ENCODE assay signal across 16 cellular contexts in genomic region chr2:74947703-74948102, GRCh38. TPM values are rescaled to one million over a fixed set of nuclear protein-coding genes. Genes with fewer than 3 reads are reported as not detected.
A peak's percentile ranks its signal among the peaks of the same experiment; 100 is the strongest.
DNase-seq lines count a peak whose midpoint lies in the region; ATAC-seq, FAIRE-seq and TF ChIP-seq lines count a peak whose summit lies in the region.
"Had no signal": no experiment of that assay in that cellular context is flagged by ENCODE, and none has a peak within 500 bp of the region (broad histone marks: within the 10 kb centered on the region; RNA-seq: fewer than 3 reads in every experiment).

No MANE protein-coding gene starts in this region.

- ATAC-seq in GM21515 (IDR thresholded peaks at IDR 0.05; ENCODE audit: unreplicated experiment), result no peak

- no peak overlapping the region for H2BK15ac ChIP-seq in H9 (ENCODE audit: low read depth, low read length)

- H3K4me1 ChIP-seq in Caco-2 (peaks cover 55% of the 10 kb centered on the region), H9 (ENCODE audit: insufficient read depth, low read length) (0 out of 2 replicates have a peak, but pooled peaks cover 2% of the 10 kb centered on the region), iPS-20b (ENCODE audit: insufficient read depth, low read length) (0 out of 2 replicates have a peak, but pooled peaks cover 3% of the 10 kb centered on the region), hepatocyte (ENCODE audit: insufficient read depth) (no peaks in the 10 kb centered on the region)

- no peaks in the 10 kb centered on the region for H3K27me3 Mint-ChIP-seq in Caco-2 (ENCODE audit: insufficient read depth, unreplicated experiment)
- peaks cover 4% of the 10 kb centered on the region for H3K27me3 Mint-ChIP-seq in H9 (ENCODE audit: low read depth)

- H3K9ac ChIP-seq in H9 (ENCODE audit: extremely low read depth, insufficient read length, low read length) (no peak overlapping the region), iPS-20b (ENCODE audit: low read depth, low read length) (no peak overlapping the region)
- H3K9ac ChIP-seq: BLaER1 treated with 17β-estradiol and CSF1 and Interleukin-3, amounts not matched to agents 10 nM and 100 nM had no signal

- CTCF ChIA-PET in Caco-2 (lab: Charles Lee), result no interaction called here

- H3K4me3 ChIP-seq in Caco-2 (ENCODE audit: low read depth, low read length), result no peak overlapping the region
- no peak overlapping the region for H3K4me3 ChIP-seq in WERI-Rb-1 (ENCODE audit: low read depth, low read length)
- no peak overlapping the region for H3K4me3 ChIP-seq in iPS-20b (ENCODE audit: low read length)
- H3K4me3 ChIP-seq in hepatocyte, result no peak overlapping the region
- H3K4me3 ChIP-seq: BLaER1 treated with 17β-estradiol and CSF1 and Interleukin-3, amounts not matched to agents 10 nM and 100 nM; PC-9 had no signal

- no peaks in the 10 kb centered on the region; the same call in 1 of the 2 replicates for H3K36me3 ChIP-seq in Caco-2 (ENCODE audit: control insufficient read depth, insufficient read depth, low read length)
- no peaks in the 10 kb centered on the region for H3K36me3 ChIP-seq in WERI-Rb-1
- H3K36me3 ChIP-seq in iPS-20b (ENCODE audit: insufficient read depth, low read depth, low read length), result no peaks in the 10 kb centered on the region
- no peaks in the 10 kb centered on the region for H3K36me3 ChIP-seq in hepatocyte (replicated peaks; ENCODE audit: insufficient read depth, low read depth)

- H2AK5ac ChIP-seq in H9 (ENCODE audit: insufficient read length, low read length), result no peak overlapping the region

- H3K4me2 ChIP-seq in H9 (ENCODE audit: insufficient read depth, insufficient read length, low read length), result no peak overlapping the region
- no peak overlapping the region for H3K4me2 ChIP-seq in hepatocyte
- H3K4me2 ChIP-seq: BLaER1 treated with 17β-estradiol and CSF1 and Interleukin-3, amounts not matched to agents 10 nM and 100 nM; PC-9 had no signal

- H3K27ac Mint-ChIP-seq in Caco-2 (ENCODE audit: unreplicated experiment) (no peak overlapping the region), H9 (no peak overlapping the region)

- H4K20me1 ChIP-seq in H9 (ENCODE audit: control insufficient read depth, insufficient read depth, insufficient read length), result no peaks in the 10 kb centered on the region
- H4K20me1 ChIP-seq in hepatocyte (ENCODE audit: insufficient read depth, poor library complexity, severe bottlenecking), result no peaks in the 10 kb centered on the region
- H4K20me1 ChIP-seq: BLaER1 treated with 17β-estradiol and CSF1 and Interleukin-3, amounts not matched to agents 10 nM and 100 nM had no signal

- no peak overlapping the region for H3K23ac ChIP-seq in H9 (ENCODE audit: insufficient read length, low read depth, low read length)

- H3K56ac ChIP-seq in H9 (ENCODE audit: insufficient read length, low read depth, low read length), result no peak overlapping the region

- no peak overlapping the region for H3T11ph ChIP-seq in H9 (ENCODE audit: low read length)

- POLR2A ChIA-PET in Caco-2 (lab: Charles Lee), result no interaction called here

- no peak overlapping the region for H2AFZ ChIP-seq in H9 (ENCODE audit: low read length)
- no peak overlapping the region for H2AFZ ChIP-seq in hepatocyte
- H2AFZ ChIP-seq: PC-9 had no signal

- H3K23me2 ChIP-seq in H9 (ENCODE audit: insufficient read length, low read depth, low read length, poor library complexity, severe bottlenecking), result no peaks in the 10 kb centered on the region

- H3K27ac ChIP-seq in H9 (ENCODE audit: insufficient read length, low read depth, low read length), result no peak overlapping the region
- H3K27ac ChIP-seq in WERI-Rb-1, result no peak overlapping the region
- peak overlapping the region; percentile 12 for H3K27ac ChIP-seq in iPS-20b (ENCODE audit: low read length)
- no peak overlapping the region for H3K27ac ChIP-seq in hepatocyte
- H3K27ac ChIP-seq: BLaER1 treated with 17β-estradiol and CSF1 and Interleukin-3, amounts not matched to agents 10 nM and 100 nM; HL-60; PC-9 had no signal

- no peak for TF ChIP-seq CTCF in Caco-2 (IDR thresholded peaks at IDR 0.05; ENCODE audit: insufficient read depth in 1 of 2, low read depth in 1 of 2, low read length in 1 of 2, severe bottlenecking in 1 of 2, unreplicated experiment in 1 of 2)
- no peak for TF ChIP-seq CTCF in H9 (conservative IDR thresholded peaks at IDR 0.05)
- TF ChIP-seq CTCF in WERI-Rb-1 (IDR thresholded peaks at IDR 0.05; ENCODE audit: low read depth, low read length), result no peak
- no peak for TF ChIP-seq CTCF in hepatocyte (IDR thresholded peaks at IDR 0.05; ENCODE audit: poor library complexity)

- H3K4me3 Mint-ChIP-seq in Caco-2 (ENCODE audit: unreplicated experiment) (no peak overlapping the region), H9 (no peak overlapping the region)

- peak overlapping the region; percentile 13; the same call in 1 of the 2 replicates for H3K14ac ChIP-seq in H9 (ENCODE audit: insufficient read depth, low read length)

- H3K79me2 ChIP-seq in H9 (ENCODE audit: insufficient read depth, low read length) (no peaks in the 10 kb centered on the region), hepatocyte (peaks cover 5% of the 10 kb centered on the region)

- no peak overlapping the region for H3K18ac ChIP-seq in H9 (ENCODE audit: insufficient read length, low read depth, low read length)

- no peak overlapping the region for H2BK5ac ChIP-seq in H9 (ENCODE audit: insufficient read length, low read length)

- no peak overlapping the region for H4K91ac ChIP-seq in H9 (ENCODE audit: insufficient read length, low read depth, low read length)

- no peaks in the 10 kb centered on the region for H3K36me3 Mint-ChIP-seq in Caco-2 (ENCODE audit: insufficient read depth, unreplicated experiment)
- H3K36me3 Mint-ChIP-seq in H9 (ENCODE audit: insufficient read depth in 1 of 3, low read depth in 3 of 3), result peaks cover 14 to 41% (median 17%) of the 10 kb centered on the region in 3 experiments

- no peaks in the 10 kb centered on the region for H3K27me3 ChIP-seq in Caco-2 (replicated peaks; ENCODE audit: control insufficient read depth, insufficient read depth, low read length)
- no peaks in the 10 kb centered on the region for H3K27me3 ChIP-seq in H9 (ENCODE audit: insufficient read depth, low read length)
- H3K27me3 ChIP-seq in WERI-Rb-1 (ENCODE audit: insufficient read depth, low read depth, severe bottlenecking), result no peaks in the 10 kb centered on the region
- H3K27me3 ChIP-seq in iPS-20b (ENCODE audit: insufficient read depth, low read length), result no peaks in the 10 kb centered on the region
- H3K27me3 ChIP-seq in hepatocyte, result no peaks in the 10 kb centered on the region
- H3K27me3 ChIP-seq: BLaER1 treated with 17β-estradiol and CSF1 and Interleukin-3, amounts not matched to agents 10 nM and 100 nM had no signal

- no peak overlapping the region for H4K8ac ChIP-seq in H9 (replicated peaks; ENCODE audit: insufficient read length, low read depth, low read length)

- no peak overlapping the region for H4K5ac ChIP-seq in H9 (ENCODE audit: insufficient read length, low read depth, low read length)

- no peak overlapping the region for H2BK12ac ChIP-seq in H9 (ENCODE audit: insufficient read length, low read depth, low read length)

- H3K9me3 ChIP-seq in Caco-2 (peaks cover 13% of the 10 kb centered on the region), H9 (ENCODE audit: control insufficient read depth, low read depth, low read length) (no peaks in the 10 kb centered on the region), WERI-Rb-1 (ENCODE audit: severe bottlenecking) (peaks cover under 1% of the 10 kb centered on the region), iPS-20b (ENCODE audit: insufficient read depth, low read depth, low read length) (peaks cover 5% of the 10 kb centered on the region; the same call in 1 of the 2 replicates), hepatocyte (ENCODE audit: low read depth) (no peaks in the 10 kb centered on the region)

- intact Hi-C loops in Caco-2 (cut with micrococcal nuclease; ENCODE audit: unreplicated experiment), result loop anchor here (1.0 to 5.0 kb wide), 2 partner anchors 7 to 135 kb away; no protein-coding TSS in a partner anchor

- FAIRE-seq in urothelium cell line (lab: Jason Lieb, UNC), result no peak
- FAIRE-seq: GM12891 had no signal

- no peak overlapping the region for H2BK120ac ChIP-seq in H9 (ENCODE audit: low read depth, low read length, poor library complexity, severe bottlenecking)

- no peak overlapping the region for H3K4ac ChIP-seq in H9 (ENCODE audit: low read depth, low read length)

- no TSS peak for BruUV-seq in Caco-2 (replicated peaks; lab: Mats Ljungman, UMichigan)

- H3K4me1 Mint-ChIP-seq in Caco-2 (ENCODE audit: low read depth, unreplicated experiment), result peaks cover 15% of the 10 kb centered on the region
- H3K4me1 Mint-ChIP-seq in H9, result peaks cover 2 to 12% of the 10 kb centered on the region in 2 experiments; a peak in 3 of 4 replicates

- H3K79me1 ChIP-seq in H9 (ENCODE audit: insufficient read depth, low read depth, low read length, poor library complexity, severe bottlenecking), result no peaks in the 10 kb centered on the region

- H3K9me3 Mint-ChIP-seq in Caco-2 (ENCODE audit: unreplicated experiment) (peaks cover 12% of the 10 kb centered on the region), H9 (peaks cover 19 to 32% of the 10 kb centered on the region in 2 experiments)

- no peaks in the 10 kb centered on the region for H3K9me2 ChIP-seq in hepatocyte (replicated peaks; ENCODE audit: insufficient read depth)

- no peak overlapping the region for H2BK20ac ChIP-seq in H9 (ENCODE audit: low read depth, low read length, poor library complexity, severe bottlenecking)

- DNase-seq in Caco-2 (peak; percentile 38 to 71), H9 (peak; percentile 75), WERI-Rb-1 (peak; percentile 71), urothelium cell line (ENCODE audit: low spot score) (no peak), hepatocyte (ENCODE audit: low spot score) (no peak)
- DNase-seq: GOT3, KG1, NCI-H1092 treated with DMSO at 0.1 percent for 48 hours, NCI-H187, NCI-H524, PC-9 had no signal

- no CpG with 5 or more reads among the region's 4 CpGs for WGBS in H9 (ENCODE audit: extremely low coverage, insufficient read length, low lambda C conversion rate)
- 88% methylated on average over 4 of the region's 4 CpGs for WGBS in hepatocyte (ENCODE audit: low lambda C conversion rate, missing lambda C conversion rate)

RNA-seq across cellular contexts. Expression of gene POLE4, which starts 10.7 kb away (rescaled TPM):
- total RNA-seq in Caco-2 (2022), result 101 and 117 TPM in 2 replicates
- total RNA-seq in H9 (2021), result 34.4 and 44.7 TPM in 2 replicates
- 20.8 and 28.4 TPM in 2 replicates for total RNA-seq in hepatocyte
- polyA plus RNA-seq in hepatocyte, result 159 and 160 TPM in 2 replicates

Comparison
In these comparisons a context has a peak if more than half of its experiments do, and no peak if none do; other contexts are left out.
1. DNase-seq: peak in Caco-2 (2 of 2), H9 (single experiment) and WERI-Rb-1 (single experiment); none in urothelium cell line (single experiment) and hepatocyte (single experiment).